Comparison of ENCODE assay signal across 9 cellular contexts in the genomic region with DNA sequence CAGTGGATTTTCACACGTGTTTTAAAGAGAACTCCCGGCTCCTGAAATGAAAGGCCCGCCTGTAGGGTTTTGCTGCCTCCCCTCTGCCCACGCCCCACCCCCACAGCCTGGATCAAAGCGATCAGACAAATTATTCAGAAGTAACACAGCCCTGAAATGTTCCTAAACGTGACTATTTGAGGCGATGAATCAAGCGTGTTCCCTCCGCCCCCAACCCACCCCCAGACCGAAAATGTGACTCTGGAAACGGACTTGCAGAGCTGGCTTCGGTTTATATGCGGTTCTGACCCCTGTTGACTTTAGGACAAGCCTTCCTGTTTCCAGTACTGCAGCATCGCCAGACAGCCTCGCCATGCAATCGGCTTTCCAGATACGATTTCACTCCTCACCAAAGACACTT. TPM values are rescaled to one million over a fixed set of nuclear protein-coding genes. Genes with fewer than 3 reads are reported as not detected.
DNase-seq lines count a peak whose midpoint lies in the region; ATAC-seq and TF ChIP-seq lines count a peak whose summit lies in the region.
"Had no signal": no experiment of that assay in that cellular context is flagged by ENCODE, and none has a peak within 500 bp of the region (broad histone marks: within the 10 kb centered on the region; RNA-seq: fewer than 3 reads in every experiment).

No MANE protein-coding gene starts in this region.

- DNase-seq in AG09309 (ENCODE audit: low read depth), result no peak
- DNase-seq in activated CD4-positive, alpha-beta T cell treated with anti-CD3 and anti-CD28 coated beads, Interleukin-2, amount 10 ng/mL, durations not matched to agents 24 days and 14 days, result peak; percentile 43
- peak in 1 of 5 donors; percentile 22 for DNase-seq in heart left ventricle
- DNase-seq in psoas muscle, result no peak
- no peak for DNase-seq in activated T-helper 1 cell treated with anti-CD3 and anti-CD28 coated beads, Interleukin-12 subunit alpha, Interleukin-12 subunit beta, Interleukin-2, Interleukin-4 antibody, amounts not matched to agents 30 ng/mL and 10 ng/mL and 1 ng/mL, durations not matched to agents 14 hours and 24 hours and 36 hours (ENCODE audit: low spot score)
- DNase-seq in NCI-H524 (lab: John Stamatoyannopoulos, UW), result no peak

- H3K36me3 ChIP-seq in heart left ventricle (no peaks in the 10 kb centered on the region), psoas muscle (ENCODE audit: insufficient read depth in 1 of 2, low read depth in 1 of 2) (no peaks in the 10 kb centered on the region)

- H3K9me3 Mint-ChIP-seq in activated CD4-positive, alpha-beta T cell treated with anti-CD3 and anti-CD28 coated beads, Interleukin-2, amount 10 ng/mL, durations not matched to agents 24 days and 14 days, result peaks cover 8% of the 10 kb centered on the region
- H3K9me3 Mint-ChIP-seq in activated T-helper 1 cell treated with anti-CD3 and anti-CD28 coated beads, Interleukin-12 subunit alpha, Interleukin-12 subunit beta, Interleukin-2, Interleukin-4 antibody, amounts not matched to agents 30 ng/mL and 10 ng/mL and 1 ng/mL, durations not matched to agents 14 hours and 24 hours and 36 hours, result peaks cover 6% of the 10 kb centered on the region

- intact Hi-C loops in activated CD4-positive, alpha-beta T cell treated with anti-CD3 and anti-CD28 coated beads, Interleukin-2, amount 10 ng/mL, durations not matched to agents 24 days and 14 days (cut with micrococcal nuclease), result no loop called here
- intact Hi-C loops in heart left ventricle (cut with DNase I), result loop anchor here in 1 of 10 donors (5.0 kb wide), 1 partner anchor 244 kb away; the partner anchor contains the start of gene TSHZ1
- intact Hi-C loops in psoas muscle (cut with DNase I), result no loop called here
- intact Hi-C loops in activated T-helper 1 cell treated with anti-CD3 and anti-CD28 coated beads, Interleukin-12 subunit alpha, Interleukin-12 subunit beta, Interleukin-2, Interleukin-4 antibody, amounts not matched to agents 30 ng/mL and 10 ng/mL and 1 ng/mL, durations not matched to agents 14 hours and 24 hours and 36 hours (cut with micrococcal nuclease), result no loop called here

- peaks cover 47% of the 10 kb centered on the region for H3K27me3 Mint-ChIP-seq in activated CD4-positive, alpha-beta T cell treated with anti-CD3 and anti-CD28 coated beads, Interleukin-2, amount 10 ng/mL, durations not matched to agents 24 days and 14 days
- peaks cover 44% of the 10 kb centered on the region for H3K27me3 Mint-ChIP-seq in activated T-helper 1 cell treated with anti-CD3 and anti-CD28 coated beads, Interleukin-12 subunit alpha, Interleukin-12 subunit beta, Interleukin-2, Interleukin-4 antibody, amounts not matched to agents 30 ng/mL and 10 ng/mL and 1 ng/mL, durations not matched to agents 14 hours and 24 hours and 36 hours (ENCODE audit: insufficient read depth)

- peak in 2 of 4 donors; percentile 7 to 26 for ATAC-seq in heart left ventricle
- ATAC-seq in psoas muscle, result no peak
- no peak for ATAC-seq in HG03354 (IDR thresholded peaks at IDR 0.05; ENCODE audit: poor library complexity, severe bottlenecking, unreplicated experiment)
- no peak for ATAC-seq in GM19463 (IDR thresholded peaks at IDR 0.05; ENCODE audit: unreplicated experiment)

- H3K27ac Mint-ChIP-seq in activated CD4-positive, alpha-beta T cell treated with anti-CD3 and anti-CD28 coated beads, Interleukin-2, amount 10 ng/mL, durations not matched to agents 24 days and 14 days, result no peak overlapping the region
- H3K27ac Mint-ChIP-seq in activated T-helper 1 cell treated with anti-CD3 and anti-CD28 coated beads, Interleukin-12 subunit alpha, Interleukin-12 subunit beta, Interleukin-2, Interleukin-4 antibody, amounts not matched to agents 30 ng/mL and 10 ng/mL and 1 ng/mL, durations not matched to agents 14 hours and 24 hours and 36 hours, result no peak overlapping the region
- H3K27ac Mint-ChIP-seq: activated naive CD8-positive, alpha-beta T cell treated with anti-CD3 and anti-CD28 coated beads, Interleukin-2, amount 10 ng/mL, durations not matched to agents 7 days and 5 days had no signal

- no peak for TF ChIP-seq CTCF in AG09309 (IDR thresholded peaks at IDR 0.05; ENCODE audit: control insufficient read depth, insufficient read depth, low read depth, low read length, missing control alignments)
- no peak for TF ChIP-seq CTCF in heart left ventricle (IDR thresholded peaks at IDR 0.05)
- no peak for TF ChIP-seq CTCF in psoas muscle (IDR thresholded peaks at IDR 0.05)

- H3K4me1 Mint-ChIP-seq in activated CD4-positive, alpha-beta T cell treated with anti-CD3 and anti-CD28 coated beads, Interleukin-2, amount 10 ng/mL, durations not matched to agents 24 days and 14 days, result peaks cover 4% of the 10 kb centered on the region
- no peaks in the 10 kb centered on the region for H3K4me1 Mint-ChIP-seq in activated T-helper 1 cell treated with anti-CD3 and anti-CD28 coated beads, Interleukin-12 subunit alpha, Interleukin-12 subunit beta, Interleukin-2, Interleukin-4 antibody, amounts not matched to agents 30 ng/mL and 10 ng/mL and 1 ng/mL, durations not matched to agents 14 hours and 24 hours and 36 hours (ENCODE audit: low read depth)
- H3K4me1 Mint-ChIP-seq: activated naive CD8-positive, alpha-beta T cell treated with anti-CD3 and anti-CD28 coated beads, Interleukin-2, amount 10 ng/mL, durations not matched to agents 7 days and 5 days had no signal

- no peaks in the 10 kb centered on the region for H3K36me3 Mint-ChIP-seq in activated CD4-positive, alpha-beta T cell treated with anti-CD3 and anti-CD28 coated beads, Interleukin-2, amount 10 ng/mL, durations not matched to agents 24 days and 14 days (ENCODE audit: low read depth)
- H3K36me3 Mint-ChIP-seq in activated T-helper 1 cell treated with anti-CD3 and anti-CD28 coated beads, Interleukin-12 subunit alpha, Interleukin-12 subunit beta, Interleukin-2, Interleukin-4 antibody, amounts not matched to agents 30 ng/mL and 10 ng/mL and 1 ng/mL, durations not matched to agents 14 hours and 24 hours and 36 hours (ENCODE audit: low read depth), result no peaks in the 10 kb centered on the region

- H3K4me1 ChIP-seq in heart left ventricle, result peaks cover 0 to 14% (median 0%) of the 10 kb centered on the region in 12 donors
- H3K4me1 ChIP-seq in psoas muscle, result no peaks in the 10 kb centered on the region

- TF ChIP-seq POLR2A in heart left ventricle (IDR thresholded peaks at IDR 0.05), result no peak

- H3K27ac ChIP-seq in heart left ventricle (peak overlapping the region in 2 of 12 donors; percentile 37 to 45), psoas muscle (no peak overlapping the region)

- H3K9me3 ChIP-seq in heart left ventricle, result peaks cover 0 to 14% (median 0%) of the 10 kb centered on the region in 12 donors
- H3K9me3 ChIP-seq in psoas muscle, result no peaks in the 10 kb centered on the region

- peak overlapping the region; percentile 42 for H3K4me3 ChIP-seq in AG09309 (ENCODE audit: control insufficient read depth, low read depth, low read length)
- H3K4me3 ChIP-seq in heart left ventricle, result peak overlapping the region; percentile 41 to 70 (median 58)
- H3K4me3 ChIP-seq in psoas muscle, result peak overlapping the region; percentile 61

- WGBS in heart left ventricle, 4 donors, result 36 to 64% (median 49%) methylated on average over 15 to 17 of the region's 17 CpGs
- 71 to 74% (median 72%) methylated on average over 17 of the region's 17 CpGs for WGBS in psoas muscle, 3 donors

- H3K4me3 Mint-ChIP-seq in activated CD4-positive, alpha-beta T cell treated with anti-CD3 and anti-CD28 coated beads, Interleukin-2, amount 10 ng/mL, durations not matched to agents 24 days and 14 days, result no peak overlapping the region
- no peak overlapping the region for H3K4me3 Mint-ChIP-seq in activated T-helper 1 cell treated with anti-CD3 and anti-CD28 coated beads, Interleukin-12 subunit alpha, Interleukin-12 subunit beta, Interleukin-2, Interleukin-4 antibody, amounts not matched to agents 30 ng/mL and 10 ng/mL and 1 ng/mL, durations not matched to agents 14 hours and 24 hours and 36 hours
- H3K4me3 Mint-ChIP-seq: activated naive CD8-positive, alpha-beta T cell treated with anti-CD3 and anti-CD28 coated beads, Interleukin-2, amount 10 ng/mL, durations not matched to agents 7 days and 5 days had no signal

- peaks cover 0 to 34% (median 0%) of the 10 kb centered on the region in 9 donors for H3K27me3 ChIP-seq in heart left ventricle
- peaks cover 0 to 14% (median 9%) of the 10 kb centered on the region in 3 donors for H3K27me3 ChIP-seq in psoas muscle (ENCODE audit: insufficient read depth in 3 of 3, low read length in 2 of 3)

RNA-seq across cellular contexts. Expression of gene SMIM21, which starts 28.8 kb away (rescaled TPM):
- total RNA-seq in activated CD4-positive, alpha-beta T cell treated with anti-CD3 and anti-CD28 coated beads, Interleukin-2, amount 10 ng/mL, durations not matched to agents 24 days and 14 days, result not detected in 2 replicates
- total RNA-seq in heart left ventricle (not detected), psoas muscle (not detected)
- polyA plus RNA-seq in heart left ventricle (not detected), psoas muscle (not detected)
- total RNA-seq in activated T-helper 1 cell treated with anti-CD3 and anti-CD28 coated beads, Interleukin-12 subunit alpha, Interleukin-12 subunit beta, Interleukin-2, Interleukin-4 antibody, amounts not matched to agents 30 ng/mL and 10 ng/mL and 1 ng/mL, durations not matched to agents 14 hours and 24 hours and 36 hours, result not detected in 2 replicates
- total RNA-seq: activated naive CD8-positive, alpha-beta T cell treated with anti-CD3 and anti-CD28 coated beads, Interleukin-2, amount 10 ng/mL, durations not matched to agents 7 days and 5 days had no signal
